ENCODE assay signal across 8 cellular contexts in the genomic region with DNA sequence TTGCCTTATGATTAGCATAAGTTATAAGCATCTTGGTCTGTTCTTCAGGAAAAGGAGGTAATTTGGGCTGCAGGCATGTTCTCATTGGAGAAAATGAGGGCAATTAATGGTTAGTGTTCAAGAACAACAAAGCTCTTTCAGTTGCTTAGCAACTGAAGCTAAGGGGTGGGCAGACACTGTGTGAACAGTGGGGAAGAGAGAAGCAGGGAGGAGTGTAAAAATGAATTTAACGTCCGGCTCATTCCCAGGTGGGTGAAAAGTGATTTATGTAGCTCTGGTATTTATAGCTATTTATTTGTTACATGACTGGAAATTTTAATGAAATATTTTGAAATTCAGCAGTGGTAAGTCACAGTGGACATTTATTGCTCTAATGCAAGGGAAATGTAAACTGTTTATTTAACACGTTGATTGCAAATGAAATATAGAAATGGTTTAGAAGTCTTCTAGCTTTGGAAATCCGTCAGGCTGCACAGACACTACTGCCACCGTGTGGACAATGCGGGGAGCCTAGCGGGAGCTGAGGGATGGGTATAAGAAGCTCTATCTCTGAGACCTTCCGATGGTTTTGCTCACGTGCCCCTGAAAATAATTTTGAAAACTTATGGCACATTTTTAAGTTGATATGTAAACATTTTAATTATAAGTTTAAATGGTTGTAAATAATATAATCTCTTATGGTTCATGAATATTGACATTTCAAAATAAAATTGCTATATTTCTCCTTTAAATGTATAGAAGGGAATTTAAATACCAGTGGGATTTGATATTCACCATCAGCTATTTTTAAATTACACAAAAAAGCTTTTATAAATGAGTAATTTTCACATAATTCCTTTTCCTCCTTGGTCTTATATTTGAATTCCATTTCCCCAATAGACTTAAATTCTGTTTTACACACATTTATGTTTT. TPM values are rescaled to one million over a fixed set of nuclear protein-coding genes. Genes with fewer than 3 reads are reported as not detected.
DNase-seq lines count a peak whose midpoint lies in the region; ATAC-seq and TF ChIP-seq lines count a peak whose summit lies in the region.

No MANE protein-coding gene starts in this region.

- TF ChIP-seq CTCF in BJ (IDR thresholded peaks at IDR 0.05; ENCODE audit: insufficient read depth, low read depth, low read length), result peak; percentile 98

- H3K27me3 ChIP-seq in BJ (ENCODE audit: control insufficient read depth, insufficient read depth, low read length), result no peaks in the 10 kb centered on the region

- POLR2A ChIA-PET in BJ (lab: Charles Lee), result no interaction called here

- CTCF ChIA-PET in BJ (lab: Yijun Ruan, JAX), result interaction anchor here (0.6 to 3.2 kb wide), 48 partner anchors 8 to 394 kb away, joined by 3 to 32 read pairs (median 4); a partner anchor contains a TSS

- H3K4me3 ChIP-seq in BJ (ENCODE audit: low read depth, low read length), result no peak overlapping the region

- H3K36me3 ChIP-seq in BJ (ENCODE audit: control insufficient read depth, insufficient read depth, low read length), result no peaks in the 10 kb centered on the region

- DNase-seq in BJ (ENCODE audit: low read depth) (peak; percentile 22), NCI-H2227 (lab: John Stamatoyannopoulos, UW; ENCODE audit: unreplicated experiment) (peak; percentile 93), kidney glomerular epithelial cell (lab: John Stamatoyannopoulos, UW) (peak; percentile 59)
- peak; percentile 5 to 53 (median 28) for DNase-seq in activated CD4-positive, CD25-positive, alpha-beta regulatory T cell (lab: John Stamatoyannopoulos, UW)
- DNase-seq in central memory CD4-positive, alpha-beta T cell, result peak; percentile 23
- DNase-seq in stimulated activated CD4-positive, alpha-beta T cell treated with anti-CD3 and anti-CD28 coated beads, Interleukin-2, amount 100 ng/mL, for 24 hours, result peak; percentile 74 to 78

- ATAC-seq in GM19043 (IDR thresholded peaks at IDR 0.05; ENCODE audit: low read depth, unreplicated experiment) (peak; percentile 80), HG03196 (IDR thresholded peaks at IDR 0.05; ENCODE audit: unreplicated experiment) (peak; percentile 94)

RNA-seq across cellular contexts. Expression of a gene that starts 54.5 kb away (rescaled TPM):
- 3.6 and 3.9 TPM in 2 replicates for polyA plus RNA-seq in BJ (2011; rRNA removed)
- 2.9 TPM in 2 replicates for polyA minus RNA-seq in BJ (2011; rRNA and poly(A)+ RNA removed)

Comparison
In these comparisons a context has a peak if more than half of its experiments do, and no peak if none do; other contexts are left out.
1. DNase-seq: peak in every context shown above with its lines; median percentile 93 in NCI-H2227; 76 in stimulated activated CD4-positive, alpha-beta T cell treated with anti-CD3 and anti-CD28 coated beads, Interleukin-2, amount 100 ng/mL, for 24 hours; 59 in kidney glomerular epithelial cell; 28 in activated CD4-positive, CD25-positive, alpha-beta regulatory T cell; 23 in central memory CD4-positive, alpha-beta T cell; 22 in BJ.